Comparison of ENCODE assay signal across 13 cellular contexts in genomic region chr10:33052476-33052875, GRCh38.
"Had no signal": no experiment of that assay in that cellular context is flagged by ENCODE, and none has a peak within 500 bp of the region (broad histone marks: within the 10 kb centered on the region; RNA-seq: fewer than 3 reads in every experiment).

No MANE protein-coding gene starts in this region.

- H3K4me3 Mint-ChIP-seq: activated CD8-positive, alpha-beta T cell treated with anti-CD3 and anti-CD28 coated beads, Interleukin-2, amount 10 ng/mL, durations not matched to agents 7 days and 5 days; activated naive CD4-positive, alpha-beta T cell treated with anti-CD3 and anti-CD28 coated beads, Interleukin-2, amount 50 U/mL, for 24 hours had no signal

- ATAC-seq: activated CD8-positive, alpha-beta T cell treated with anti-CD3 and anti-CD28 coated beads, Interleukin-2, amount 10 ng/mL, durations not matched to agents 7 days and 5 days; psoas muscle; stimulated activated naive CD8-positive, alpha-beta T cell treated with anti-CD3 and anti-CD28 coated beads, Interleukin-15, Interleukin-2, amounts not matched to agents 100 U/mL and 50 U/mL, for 24 hours had no signal

- H3K27me3 ChIP-seq: right lobe of liver, spleen, upper lobe of left lung had no signal

- H3K36me3 ChIP-seq: right lobe of liver, spleen, upper lobe of left lung had no signal

- H3K9me3 Mint-ChIP-seq: activated naive CD4-positive, alpha-beta T cell treated with anti-CD3 and anti-CD28 coated beads, Interleukin-2, amount 50 U/mL, for 24 hours had no signal

- H3K9me3 ChIP-seq: psoas muscle, right lobe of liver, spleen, upper lobe of left lung had no signal

- H3K27me3 Mint-ChIP-seq: activated naive CD4-positive, alpha-beta T cell treated with anti-CD3 and anti-CD28 coated beads, Interleukin-2, amount 50 U/mL, for 24 hours had no signal

- H3K4me3 ChIP-seq: psoas muscle, right lobe of liver, spleen, upper lobe of left lung had no signal

- H3K36me3 Mint-ChIP-seq: activated naive CD4-positive, alpha-beta T cell treated with anti-CD3 and anti-CD28 coated beads, Interleukin-2, amount 50 U/mL, for 24 hours had no signal

- H3K27ac Mint-ChIP-seq: activated CD8-positive, alpha-beta T cell treated with anti-CD3 and anti-CD28 coated beads, Interleukin-2, amount 10 ng/mL, durations not matched to agents 7 days and 5 days; activated naive CD4-positive, alpha-beta T cell treated with anti-CD3 and anti-CD28 coated beads, Interleukin-2, amount 50 U/mL, for 24 hours had no signal

- H3K4me1 ChIP-seq: psoas muscle, right lobe of liver had no signal

- H3K27ac ChIP-seq: psoas muscle, right lobe of liver had no signal

- DNase-seq: activated CD4-positive, alpha-beta T cell treated with anti-CD3 and anti-CD28 coated beads for 1 hour; activated CD8-positive, alpha-beta T cell treated with anti-CD3 and anti-CD28 coated beads, Interleukin-2, amount 10 ng/mL, durations not matched to agents 7 days and 5 days; central memory CD4-positive, alpha-beta T cell; cortex of kidney; effector memory CD4-positive, alpha-beta T cell; kidney; psoas muscle; right lobe of liver; spleen; stimulated activated CD4-positive, alpha-beta T cell treated with anti-CD3 and anti-CD28 coated beads, Interleukin-2, amount 100 ng/mL, for 24 hours; stimulated activated naive CD8-positive, alpha-beta T cell treated with anti-CD3 and anti-CD28 coated beads, Interleukin-15, Interleukin-2, amounts not matched to agents 100 U/mL and 50 U/mL, for 24 hours; upper lobe of left lung had no signal
